11 cellular contexts compared by ENCODE assay signal in the genomic region with DNA sequence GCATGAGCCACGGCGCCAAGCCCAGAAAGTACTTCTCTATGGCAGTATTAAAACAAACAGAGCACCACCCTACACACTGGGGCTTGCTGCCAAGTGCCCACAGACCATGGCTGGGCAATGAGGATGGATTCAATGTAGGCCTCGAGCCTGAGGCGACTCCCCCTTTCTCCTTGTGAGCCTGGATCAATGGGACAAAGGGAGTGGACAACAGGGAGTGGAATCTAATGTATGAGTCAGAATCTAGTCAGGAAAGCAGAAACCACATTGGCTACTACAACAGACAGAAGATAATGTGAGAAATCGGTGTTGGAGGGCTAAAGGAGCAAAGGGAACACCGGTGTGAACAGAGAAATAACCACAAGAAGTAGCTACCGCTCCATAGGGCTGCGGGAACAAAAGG. TPM values are rescaled to one million over a fixed set of nuclear protein-coding genes. Genes with fewer than 3 reads are reported as not detected.
DNase-seq lines count a peak whose midpoint lies in the region; ATAC-seq, FAIRE-seq and TF ChIP-seq lines count a peak whose summit lies in the region.
"Had no signal": no experiment of that assay in that cellular context is flagged by ENCODE, and none has a peak within 500 bp of the region (broad histone marks: within the 10 kb centered on the region; RNA-seq: fewer than 3 reads in every experiment).

No MANE protein-coding gene starts in this region.

- H3K36me3 ChIP-seq in BE2C, result no peaks in the 10 kb centered on the region
- H3K36me3 ChIP-seq: BLaER1 treated with 17β-estradiol and CSF1 and Interleukin-3, amounts not matched to agents 10 nM and 100 nM had no signal

- no peaks in the 10 kb centered on the region for H3K27me3 ChIP-seq in BE2C
- H3K27me3 ChIP-seq: BLaER1 treated with 17β-estradiol and CSF1 and Interleukin-3, amounts not matched to agents 10 nM and 100 nM had no signal

- H3K4me1 ChIP-seq in BE2C, result no peaks in the 10 kb centered on the region
- H3K4me1 ChIP-seq: BLaER1 treated with 17β-estradiol and CSF1 and Interleukin-3, amounts not matched to agents 10 nM and 100 nM had no signal

- no peaks in the 10 kb centered on the region for H3K9me3 ChIP-seq in BE2C
- H3K9me3 ChIP-seq: BLaER1 treated with 17β-estradiol and CSF1 and Interleukin-3, amounts not matched to agents 10 nM and 100 nM had no signal

- TF ChIP-seq CTCF in BE2C (IDR thresholded peaks at IDR 0.05; ENCODE audit: low read depth, low read length), result no peak

- no peak for ATAC-seq in GM21786 (IDR thresholded peaks at IDR 0.05; ENCODE audit: unreplicated experiment)

- FAIRE-seq in GM19239 (lab: Jason Lieb, UNC) (peak; percentile 79), RCC 7860 (lab: Jason Lieb, UNC) (no peak)

- no peak overlapping the region for H3K4me3 ChIP-seq in BE2C (ENCODE audit: low read depth, low read length)
- H3K4me3 ChIP-seq: BLaER1 treated with 17β-estradiol and CSF1 and Interleukin-3, amounts not matched to agents 10 nM and 100 nM had no signal

- DNase-seq in A172 (ENCODE audit: low spot score), result peak; percentile 79
- DNase-seq in GM19239 (ENCODE audit: insufficient read length, low spot score), result no peak
- peak; percentile 97 for DNase-seq in RCC 7860 (ENCODE audit: low spot score)
- DNase-seq in foreskin melanocyte, result peak; percentile 50
- DNase-seq in middle frontal gyrus (ENCODE audit: extremely low spot score, low spot score), result no peak
- no peak for DNase-seq in BE2C
- DNase-seq in pons (ENCODE audit: low spot score), result no peak
- DNase-seq: NCI-H1105 treated with DMSO at 0.1 percent for 48 hours had no signal

RNA-seq across cellular contexts. Expression of a gene that starts 37.7 kb away (rescaled TPM):
- total RNA-seq in A172 (2014; rRNA removed; shearing (Covaris generic)), result 128 and 158 TPM in 2 replicates
- 50.2 TPM for polyA plus RNA-seq in BE2C (2012; ENCODE audit: insufficient read depth, insufficient read length, low read depth)

RNA-seq across cellular contexts. Expression of a gene that starts 41.8 kb away (rescaled TPM):
- not detected in 2 replicates for total RNA-seq in A172 (2014; rRNA removed; shearing (Covaris generic))
- polyA plus RNA-seq in BE2C (2012; ENCODE audit: insufficient read depth, insufficient read length, low read depth), result not detected
- total RNA-seq: omental fat pad had no signal

Comparison
In these comparisons a context has a peak if more than half of its experiments do, and no peak if none do; other contexts are left out.
1. DNase-seq: peak in A172 (single experiment), RCC 7860 (single experiment) and foreskin melanocyte (single experiment); none in GM19239 (single experiment), middle frontal gyrus (single experiment), BE2C (single experiment) and pons (single experiment).